ENCODE assay signal across 13 cellular contexts in genomic region chr16:28139530-28139929, GRCh38.
A peak's percentile ranks its signal among the peaks of the same experiment; 100 is the strongest.
DNase-seq lines count a peak whose midpoint lies in the region; ATAC-seq and TF ChIP-seq lines count a peak whose summit lies in the region.
"Had no signal": no experiment of that assay in that cellular context is flagged by ENCODE, and none has a peak within 500 bp of the region (broad histone marks: within the 10 kb centered on the region; RNA-seq: fewer than 3 reads in every experiment).

No MANE protein-coding gene starts in this region.

- H3K27me3 Mint-ChIP-seq in CD4-positive, CD25-positive, alpha-beta regulatory T cell, result no peaks in the 10 kb centered on the region
- H3K27me3 Mint-ChIP-seq in activated CD8-positive, alpha-beta T cell treated with anti-CD3 and anti-CD28 coated beads for 36 hours, result no peaks in the 10 kb centered on the region
- H3K27me3 Mint-ChIP-seq in memory B cell, result no peaks in the 10 kb centered on the region

- peak overlapping the region; percentile 70 for H3K27ac ChIP-seq in CD4-positive, CD25-positive, alpha-beta regulatory T cell (ENCODE audit: insufficient read depth, low read length, poor library complexity, severe bottlenecking)
- H3K27ac ChIP-seq in GM23248 (no peak overlapping the region), brain microvascular endothelial cell (no peak overlapping the region)
- H3K27ac ChIP-seq: ovary had no signal

- no peak overlapping the region for H2AFZ ChIP-seq in GM23248

- peak overlapping the region; percentile 34 to 81 (median 74) for H3K4me3 Mint-ChIP-seq in CD4-positive, CD25-positive, alpha-beta regulatory T cell
- peak overlapping the region; percentile 58 for H3K4me3 Mint-ChIP-seq in activated CD8-positive, alpha-beta T cell treated with anti-CD3 and anti-CD28 coated beads for 36 hours
- peak overlapping the region; percentile 29 for H3K4me3 Mint-ChIP-seq in memory B cell

- peaks cover 19 to 92% (median 65%) of the 10 kb centered on the region in 4 donors for H3K4me1 Mint-ChIP-seq in CD4-positive, CD25-positive, alpha-beta regulatory T cell
- H3K4me1 Mint-ChIP-seq in activated CD8-positive, alpha-beta T cell treated with anti-CD3 and anti-CD28 coated beads for 36 hours (ENCODE audit: low read depth), result peaks cover 68% of the 10 kb centered on the region
- H3K4me1 Mint-ChIP-seq in memory B cell, result peaks cover 39% of the 10 kb centered on the region

- POLR2A ChIA-PET in activated CD8-positive, alpha-beta T cell treated with anti-CD3 and anti-CD28 coated beads for 36 hours (lab: Charles Lee), result interaction anchor here (0.6 to 1.3 kb wide), 2 partner anchors 54 to 733 kb away, joined by 3 to 5 read pairs; no protein-coding TSS in a partner anchor

- peak overlapping the region; percentile 9 for H3K4me3 ChIP-seq in CD4-positive, CD25-positive, alpha-beta regulatory T cell (ENCODE audit: low read depth, low read length)
- H3K4me3 ChIP-seq in GM23248 (no peak overlapping the region), brain microvascular endothelial cell (ENCODE audit: low read depth, low read length) (no peak overlapping the region)
- H3K4me3 ChIP-seq: ovary had no signal

- H3K79me2 ChIP-seq in GM23248 (ENCODE audit: insufficient read depth), result peaks cover 92% of the 10 kb centered on the region

- H3K4me1 ChIP-seq in CD4-positive, CD25-positive, alpha-beta regulatory T cell (ENCODE audit: control insufficient read depth, insufficient read depth, low read length, poor library complexity, severe bottlenecking), result peaks cover 87% of the 10 kb centered on the region
- H3K4me1 ChIP-seq in GM23248 (ENCODE audit: insufficient read depth), result peaks cover 13% of the 10 kb centered on the region

- H3F3A ChIP-seq in GM23248 (ENCODE audit: insufficient read depth), result peaks cover 17% of the 10 kb centered on the region

- no peak for TF ChIP-seq CTCF in activated CD8-positive, alpha-beta T cell treated with anti-CD3 and anti-CD28 coated beads for 36 hours (IDR thresholded peaks at IDR 0.05)
- TF ChIP-seq CTCF in GM13977 (IDR thresholded peaks at IDR 0.05; ENCODE audit: extremely low read depth, insufficient read depth, missing control alignments) (no peak), brain microvascular endothelial cell (IDR thresholded peaks at IDR 0.05; ENCODE audit: low read depth, low read length, missing control alignments) (no peak)

- no peak for ATAC-seq in CD4-positive, CD25-positive, alpha-beta regulatory T cell (ENCODE audit: low read depth in 2 of 2)
- ATAC-seq in activated CD8-positive, alpha-beta T cell treated with anti-CD3 and anti-CD28 coated beads for 36 hours, result peak; percentile 24
- ATAC-seq in memory B cell (ENCODE audit: low read depth), result no peak
- no peak for ATAC-seq in HG02642 (IDR thresholded peaks at IDR 0.05; ENCODE audit: poor library complexity, unreplicated experiment)

- CTCF ChIA-PET in activated CD8-positive, alpha-beta T cell treated with anti-CD3 and anti-CD28 coated beads for 36 hours (lab: Charles Lee), result interaction anchor here (1.0 to 7.2 kb wide), 6 partner anchors 9 to 177 kb away, joined by 3 to 83 read pairs (median 4); no protein-coding TSS in a partner anchor

- H3K36me3 Mint-ChIP-seq in CD4-positive, CD25-positive, alpha-beta regulatory T cell, result peaks cover 34% of the 10 kb centered on the region
- H3K36me3 Mint-ChIP-seq in activated CD8-positive, alpha-beta T cell treated with anti-CD3 and anti-CD28 coated beads for 36 hours (ENCODE audit: low read depth), result peaks cover 69% of the 10 kb centered on the region
- H3K36me3 Mint-ChIP-seq in memory B cell, result peaks cover 10% of the 10 kb centered on the region

- peaks cover 23% of the 10 kb centered on the region for H3K36me3 ChIP-seq in CD4-positive, CD25-positive, alpha-beta regulatory T cell (ENCODE audit: control insufficient read depth, insufficient read depth, low read length)
- H3K36me3 ChIP-seq in GM23248 (ENCODE audit: low read depth) (peaks cover 42% of the 10 kb centered on the region), brain microvascular endothelial cell (replicated peaks) (peaks cover 30% of the 10 kb centered on the region)
- H3K36me3 ChIP-seq: ovary had no signal

- H3K27me3 ChIP-seq in CD4-positive, CD25-positive, alpha-beta regulatory T cell (ENCODE audit: control insufficient read depth, insufficient read depth, low read length), result no peaks in the 10 kb centered on the region
- H3K27me3 ChIP-seq in GM23248 (replicated peaks; ENCODE audit: insufficient read depth), result no peaks in the 10 kb centered on the region
- H3K27me3 ChIP-seq in brain microvascular endothelial cell (replicated peaks), result no peaks in the 10 kb centered on the region
- H3K27me3 ChIP-seq: ovary had no signal

- peak overlapping the region; percentile 93 to 97 (median 95) for H3K27ac Mint-ChIP-seq in CD4-positive, CD25-positive, alpha-beta regulatory T cell
- H3K27ac Mint-ChIP-seq in activated CD8-positive, alpha-beta T cell treated with anti-CD3 and anti-CD28 coated beads for 36 hours, result peak overlapping the region; percentile 97
- peak overlapping the region; percentile 90 for H3K27ac Mint-ChIP-seq in memory B cell

- DNase-seq in CD4-positive, CD25-positive, alpha-beta regulatory T cell, result peak in 2 of 3 donors; percentile 29 to 31
- peak; percentile 10 for DNase-seq in GM23248
- no peak for DNase-seq in activated CD8-positive, alpha-beta T cell treated with anti-CD3 and anti-CD28 coated beads for 36 hours
- no peak for DNase-seq in memory B cell (ENCODE audit: low spot score in 2 of 2)
- DNase-seq in GM13977 (ENCODE audit: low spot score), result no peak
- no peak for DNase-seq in brain microvascular endothelial cell
- DNase-seq in GM19238 (ENCODE audit: insufficient read length, low spot score), result no peak
- DNase-seq: activated CD4-positive, alpha-beta T cell treated with anti-CD3 and anti-CD28 coated beads for 1 hour; GOT3; NCI-H2081 treated with DMSO at 0.1 percent for 48 hours; NCI-H748 treated with DMSO at 0.1 percent for 48 hours; ovary had no signal

- H3K9ac ChIP-seq in GM23248, result no peak overlapping the region

- no peaks in the 10 kb centered on the region for H3K9me3 Mint-ChIP-seq in CD4-positive, CD25-positive, alpha-beta regulatory T cell
- peaks cover 2% of the 10 kb centered on the region for H3K9me3 Mint-ChIP-seq in activated CD8-positive, alpha-beta T cell treated with anti-CD3 and anti-CD28 coated beads for 36 hours
- no peaks in the 10 kb centered on the region for H3K9me3 Mint-ChIP-seq in memory B cell

- H3K4me2 ChIP-seq in GM23248 (ENCODE audit: unreplicated experiment), result no peak overlapping the region

- 50 to 74% methylated on average over 1 of the region's 1 CpG for WGBS in GM23248 (ENCODE audit: low coverage in 1 of 2, low lambda C conversion rate in 2 of 2, missing lambda C conversion rate in 2 of 2), 2 experiments

- no peaks in the 10 kb centered on the region for H3K9me3 ChIP-seq in CD4-positive, CD25-positive, alpha-beta regulatory T cell (ENCODE audit: control insufficient read depth in 2 of 2, low read length in 2 of 2)
- no peaks in the 10 kb centered on the region for H3K9me3 ChIP-seq in GM23248 (ENCODE audit: low read depth)
- H3K9me3 ChIP-seq: ovary had no signal

- intact Hi-C loops in activated CD8-positive, alpha-beta T cell treated with anti-CD3 and anti-CD28 coated beads for 36 hours (cut with micrococcal nuclease), result no loop called here

- H3K9me2 ChIP-seq in GM23248 (ENCODE audit: insufficient read depth), result no peaks in the 10 kb centered on the region

- no peaks in the 10 kb centered on the region for H4K20me1 ChIP-seq in GM23248 (ENCODE audit: insufficient read depth)

- in situ Hi-C loops in GM23248 (cut with MboI), result no loop called here
- in situ Hi-C loops in GM13977 (cut with MboI; ENCODE audit: low pct_unique_long_range_greater_than_20kb, low sequenced_read_pairs, unreplicated experiment), result no loop called here
- in situ Hi-C loops in brain microvascular endothelial cell (cut with HindIII; ENCODE audit: low pct_ligation_motif_present, low sequenced_read_pairs), result no loop called here

Comparison
In these comparisons a context has a peak if more than half of its experiments do, and no peak if none do; other contexts are left out.
1. DNase-seq: peak in CD4-positive, CD25-positive, alpha-beta regulatory T cell (2 of 3) and GM23248 (single experiment); none in activated CD8-positive, alpha-beta T cell treated with anti-CD3 and anti-CD28 coated beads for 36 hours (single experiment), memory B cell (0 of 2), GM13977 (single experiment), brain microvascular endothelial cell (single experiment) and GM19238 (single experiment).
2. Peak in every context shown above with its lines, with median percentiles within 50 percentile points of each other: H3K27ac Mint-ChIP-seq and H3K4me3 Mint-ChIP-seq.